In the genomic region with DNA sequence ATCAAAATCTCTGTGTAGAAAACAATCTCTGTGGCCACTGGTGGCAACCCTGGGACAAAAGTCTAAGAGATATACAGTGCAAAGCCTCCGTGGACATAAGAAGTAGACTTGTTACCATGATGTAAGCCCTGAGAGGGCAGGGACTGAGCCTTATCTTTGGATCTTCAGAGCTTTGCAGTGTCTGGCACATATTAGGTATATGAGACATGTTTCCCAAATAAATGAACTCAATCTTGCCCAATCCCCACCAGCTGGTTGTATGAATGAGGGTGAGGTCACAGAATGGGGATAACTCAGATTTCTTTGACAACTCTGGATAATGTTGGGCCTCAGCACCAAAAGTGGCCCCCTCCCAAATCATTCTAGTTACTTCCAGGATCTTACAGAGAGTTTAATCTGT, we compare ENCODE assay signal across 1 cellular context.
TF ChIP-seq lines count a peak whose summit lies in the region.

No MANE protein-coding gene starts in this region.

TF ChIP-seq in GM23338, 12 proteins besides CTCF, POLR2A, EP300 and RAD21 (continued from another document):
- TF ChIP-seq, protein P1, sequence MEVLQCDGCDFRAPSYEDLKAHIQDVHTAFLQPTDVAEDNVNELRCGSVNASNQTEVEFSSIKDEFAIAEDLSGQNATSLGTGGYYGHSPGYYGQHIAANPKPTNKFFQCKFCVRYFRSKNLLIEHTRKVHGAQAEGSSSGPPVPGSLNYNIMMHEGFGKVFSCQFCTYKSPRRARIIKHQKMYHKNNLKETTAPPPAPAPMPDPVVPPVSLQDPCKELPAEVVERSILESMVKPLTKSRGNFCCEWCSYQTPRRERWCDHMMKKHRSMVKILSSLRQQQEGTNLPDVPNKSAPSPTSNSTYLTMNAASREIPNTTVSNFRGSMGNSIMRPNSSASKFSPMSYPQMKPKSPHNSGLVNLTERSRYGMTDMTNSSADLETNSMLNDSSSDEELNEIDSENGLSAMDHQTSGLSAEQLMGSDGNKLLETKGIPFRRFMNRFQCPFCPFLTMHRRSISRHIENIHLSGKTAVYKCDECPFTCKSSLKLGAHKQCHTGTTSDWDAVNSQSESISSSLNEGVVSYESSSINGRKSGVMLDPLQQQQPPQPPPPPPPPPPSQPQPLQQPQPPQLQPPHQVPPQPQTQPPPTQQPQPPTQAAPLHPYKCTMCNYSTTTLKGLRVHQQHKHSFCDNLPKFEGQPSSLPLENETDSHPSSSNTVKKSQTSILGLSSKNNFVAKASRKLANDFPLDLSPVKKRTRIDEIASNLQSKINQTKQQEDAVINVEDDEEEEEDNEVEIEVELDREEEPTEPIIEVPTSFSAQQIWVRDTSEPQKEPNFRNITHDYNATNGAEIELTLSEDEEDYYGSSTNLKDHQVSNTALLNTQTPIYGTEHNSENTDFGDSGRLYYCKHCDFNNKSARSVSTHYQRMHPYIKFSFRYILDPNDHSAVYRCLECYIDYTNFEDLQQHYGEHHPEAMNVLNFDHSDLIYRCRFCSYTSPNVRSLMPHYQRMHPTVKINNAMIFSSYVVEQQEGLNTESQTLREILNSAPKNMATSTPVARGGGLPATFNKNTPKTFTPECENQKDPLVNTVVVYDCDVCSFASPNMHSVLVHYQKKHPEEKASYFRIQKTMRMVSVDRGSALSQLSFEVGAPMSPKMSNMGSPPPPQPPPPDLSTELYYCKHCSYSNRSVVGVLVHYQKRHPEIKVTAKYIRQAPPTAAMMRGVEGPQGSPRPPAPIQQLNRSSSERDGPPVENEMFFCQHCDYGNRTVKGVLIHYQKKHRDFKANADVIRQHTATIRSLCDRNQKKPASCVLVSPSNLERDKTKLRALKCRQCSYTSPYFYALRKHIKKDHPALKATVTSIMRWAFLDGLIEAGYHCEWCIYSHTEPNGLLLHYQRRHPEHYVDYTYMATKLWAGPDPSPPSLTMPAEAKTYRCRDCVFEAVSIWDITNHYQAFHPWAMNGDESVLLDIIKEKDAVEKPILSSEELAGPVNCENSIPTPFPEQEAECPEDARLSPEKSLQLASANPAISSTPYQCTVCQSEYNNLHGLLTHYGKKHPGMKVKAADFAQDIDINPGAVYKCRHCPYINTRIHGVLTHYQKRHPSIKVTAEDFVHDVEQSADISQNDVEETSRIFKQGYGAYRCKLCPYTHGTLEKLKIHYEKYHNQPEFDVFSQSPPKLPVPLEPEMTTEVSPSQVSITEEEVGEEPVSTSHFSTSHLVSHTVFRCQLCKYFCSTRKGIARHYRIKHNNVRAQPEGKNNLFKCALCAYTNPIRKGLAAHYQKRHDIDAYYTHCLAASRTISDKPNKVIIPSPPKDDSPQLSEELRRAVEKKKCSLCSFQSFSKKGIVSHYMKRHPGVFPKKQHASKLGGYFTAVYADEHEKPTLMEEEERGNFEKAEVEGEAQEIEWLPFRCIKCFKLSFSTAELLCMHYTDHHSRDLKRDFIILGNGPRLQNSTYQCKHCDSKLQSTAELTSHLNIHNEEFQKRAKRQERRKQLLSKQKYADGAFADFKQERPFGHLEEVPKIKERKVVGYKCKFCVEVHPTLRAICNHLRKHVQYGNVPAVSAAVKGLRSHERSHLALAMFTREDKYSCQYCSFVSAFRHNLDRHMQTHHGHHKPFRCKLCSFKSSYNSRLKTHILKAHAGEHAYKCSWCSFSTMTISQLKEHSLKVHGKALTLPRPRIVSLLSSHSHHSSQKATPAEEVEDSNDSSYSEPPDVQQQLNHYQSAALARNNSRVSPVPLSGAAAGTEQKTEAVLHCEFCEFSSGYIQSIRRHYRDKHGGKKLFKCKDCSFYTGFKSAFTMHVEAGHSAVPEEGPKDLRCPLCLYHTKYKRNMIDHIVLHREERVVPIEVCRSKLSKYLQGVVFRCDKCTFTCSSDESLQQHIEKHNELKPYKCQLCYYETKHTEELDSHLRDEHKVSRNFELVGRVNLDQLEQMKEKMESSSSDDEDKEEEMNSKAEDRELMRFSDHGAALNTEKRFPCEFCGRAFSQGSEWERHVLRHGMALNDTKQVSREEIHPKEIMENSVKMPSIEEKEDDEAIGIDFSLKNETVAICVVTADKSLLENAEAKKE (CRISPR knock-in tag; IDR thresholded peaks at IDR 0.05), result no peak
- no peak for TF ChIP-seq ZNF331 (CRISPR knock-in tag; IDR thresholded peaks at IDR 0.05; ENCODE audit: low read depth)
